ENCODE assay signal across 27 cellular contexts in the genomic region with DNA sequence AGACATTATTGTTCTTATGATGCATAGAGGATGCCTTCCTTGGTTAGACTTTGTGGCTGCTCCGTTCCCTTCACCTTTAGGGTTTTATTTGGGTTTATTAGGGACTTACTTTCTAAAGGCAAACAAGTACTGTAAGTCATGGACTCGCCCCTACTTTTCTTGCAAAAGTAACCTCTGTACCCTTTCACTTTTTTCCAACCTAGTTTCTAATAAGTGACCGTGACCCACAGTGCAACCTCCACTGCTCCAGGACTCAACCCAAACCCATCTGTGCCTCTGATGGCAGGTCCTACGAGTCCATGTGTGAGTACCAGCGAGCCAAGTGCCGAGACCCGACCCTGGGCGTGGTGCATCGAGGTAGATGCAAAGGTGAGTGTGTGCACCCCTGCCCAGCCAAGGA.
"Had no signal": no experiment of that assay in that cellular context is flagged by ENCODE, and none has a peak within 500 bp of the region (broad histone marks: within the 10 kb centered on the region; RNA-seq: fewer than 3 reads in every experiment).

No MANE protein-coding gene starts in this region.

- FAIRE-seq: endometrium, kidney had no signal

- H3K4me1 ChIP-seq: colonic mucosa, esophagus squamous epithelium, heart left ventricle, left ventricle myocardium inferior, lower lobe of right lung had no signal

- H2AFZ ChIP-seq: hepatocyte had no signal

- ATAC-seq: effector memory CD8-positive, alpha-beta T cell; esophagus mucosa; gastrocnemius medialis; heart left ventricle; left colon; left lobe of liver; lower lobe of right lung had no signal

- H3K4me3 ChIP-seq: colonic mucosa, esophagus squamous epithelium, gastrocnemius medialis, heart left ventricle, hepatocyte, left ventricle myocardium inferior, lower lobe of right lung had no signal

- H3K36me3 ChIP-seq: colonic mucosa, esophagus squamous epithelium, gastrocnemius medialis, heart left ventricle, left ventricle myocardium inferior, lower lobe of right lung had no signal

- H3K9me3 ChIP-seq: colonic mucosa, esophagus squamous epithelium, gastrocnemius medialis, left ventricle myocardium inferior, lower lobe of right lung had no signal

- H3K4me2 ChIP-seq: hepatocyte had no signal

- H3K27me3 ChIP-seq: colonic mucosa, gastrocnemius medialis, hepatocyte had no signal

- H3K27ac ChIP-seq: colonic mucosa, epithelial cell of prostate, esophagus squamous epithelium, gastrocnemius medialis, heart left ventricle, hepatocyte, left ventricle myocardium inferior, lower lobe of right lung had no signal

- DNase-seq: colonic mucosa; cortex of kidney; effector CD8-positive, alpha-beta T cell; effector memory CD8-positive, alpha-beta T cell; endodermal cell; erythroblast; esophagus squamous epithelium; foreskin fibroblast; foreskin melanocyte; gastrocnemius medialis; heart left ventricle; hypothalamus; immature natural killer cell; islet precursor cell; kidney; kidney glomerular epithelial cell; left colon; left ventricle myocardium inferior; lower lobe of right lung; mammary epithelial cell; mesendoderm; midbrain had no signal
